In the genomic region with DNA sequence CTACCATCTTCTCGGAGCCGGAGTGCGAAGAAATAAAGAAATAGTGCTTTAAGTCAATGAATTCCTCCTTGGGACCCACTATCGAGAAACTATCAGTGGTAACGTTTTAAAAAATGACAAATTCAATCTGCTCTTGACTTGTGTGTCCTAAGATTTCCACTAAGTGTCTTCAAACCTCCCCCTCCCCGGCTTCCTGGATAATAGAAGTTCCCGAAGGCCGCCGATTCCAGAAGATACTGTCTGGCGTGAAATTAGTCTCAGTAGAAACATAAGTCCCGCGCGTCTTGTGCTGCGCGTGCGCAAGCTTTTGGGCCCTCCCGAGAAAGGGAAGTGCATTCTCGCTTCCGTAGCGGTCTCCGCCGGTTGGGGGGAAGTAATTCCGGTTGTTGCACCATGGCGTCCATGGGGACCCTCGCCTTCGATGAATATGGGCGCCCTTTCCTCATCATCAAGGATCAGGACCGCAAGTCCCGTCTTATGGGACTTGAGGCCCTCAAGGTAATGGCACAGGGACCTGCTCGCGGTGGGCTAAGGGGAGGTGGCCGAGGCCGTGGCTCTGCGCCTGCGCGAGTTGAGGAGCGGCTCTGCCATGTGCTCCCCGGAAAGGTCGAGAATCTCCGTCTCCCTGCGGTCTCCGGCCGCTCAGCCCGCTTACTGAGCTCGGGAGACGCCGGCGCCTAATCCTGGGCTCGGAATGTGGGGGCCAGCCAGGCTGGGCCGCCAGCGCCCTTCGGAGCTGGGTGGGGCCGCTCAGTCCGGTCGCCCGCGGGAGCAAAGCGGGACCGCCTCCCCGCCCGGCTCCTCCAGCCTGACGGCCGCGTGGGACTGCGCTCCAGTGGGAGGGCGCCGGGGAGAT, we compare ENCODE assay signal across 1 cellular context.
TF ChIP-seq lines count a peak whose summit lies in the region.

Gene CCT5 (plus strand): TSS at position 333 of the 856 bp plus-strand sequence. CDS start 61 bp downstream, at position 394.

TF ChIP-seq in K562, 482 proteins besides CTCF, POLR2A, EP300 and RAD21 (continued from another document and continues in another):
- TF ChIP-seq, protein P1, sequence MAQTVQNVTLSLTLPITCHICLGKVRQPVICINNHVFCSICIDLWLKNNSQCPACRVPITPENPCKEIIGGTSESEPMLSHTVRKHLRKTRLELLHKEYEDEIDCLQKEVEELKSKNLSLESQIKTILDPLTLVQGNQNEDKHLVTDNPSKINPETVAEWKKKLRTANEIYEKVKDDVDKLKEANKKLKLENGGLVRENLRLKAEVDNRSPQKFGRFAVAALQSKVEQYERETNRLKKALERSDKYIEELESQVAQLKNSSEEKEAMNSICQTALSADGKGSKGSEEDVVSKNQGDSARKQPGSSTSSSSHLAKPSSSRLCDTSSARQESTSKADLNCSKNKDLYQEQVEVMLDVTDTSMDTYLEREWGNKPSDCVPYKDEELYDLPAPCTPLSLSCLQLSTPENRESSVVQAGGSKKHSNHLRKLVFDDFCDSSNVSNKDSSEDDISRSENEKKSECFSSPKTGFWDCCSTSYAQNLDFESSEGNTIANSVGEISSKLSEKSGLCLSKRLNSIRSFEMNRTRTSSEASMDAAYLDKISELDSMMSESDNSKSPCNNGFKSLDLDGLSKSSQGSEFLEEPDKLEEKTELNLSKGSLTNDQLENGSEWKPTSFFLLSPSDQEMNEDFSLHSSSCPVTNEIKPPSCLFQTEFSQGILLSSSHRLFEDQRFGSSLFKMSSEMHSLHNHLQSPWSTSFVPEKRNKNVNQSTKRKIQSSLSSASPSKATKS (CRISPR knock-in tag; IDR thresholded peaks at IDR 0.05): no peak
- TF ChIP-seq GTF2F1 (IDR thresholded peaks at IDR 0.05; ENCODE audit: low read depth, low read length) (0 out of 2 replicates have a peak, but pooled peaks have one; percentile 72), DPF2 (IDR thresholded peaks at IDR 0.05) (no peak), ZNF408 (CRISPR knock-in tag; IDR thresholded peaks at IDR 0.05; ENCODE audit: low read depth) (no peak), POLR3G (IDR thresholded peaks at IDR 0.05; ENCODE audit: extremely low read depth, insufficient read length, insufficient replicate concordance) (no peak), ZNF57 (CRISPR knock-in tag; IDR thresholded peaks at IDR 0.05) (no peak), NFRKB (IDR thresholded peaks at IDR 0.05; ENCODE audit: low read depth) (peak; percentile 88), RBM22 (IDR thresholded peaks at IDR 0.05; ENCODE audit: low read depth, low read length, poor library complexity, severe bottlenecking) (peak; percentile 93), ZBED1 (IDR thresholded peaks at IDR 0.05) (no peak), MLX (CRISPR knock-in tag; conservative IDR thresholded peaks at IDR 0.05) (no peak; a peak in 1 of 4 replicates), ZFP30 (CRISPR knock-in tag; IDR thresholded peaks at IDR 0.05; ENCODE audit: borderline replicate concordance) (no peak), SNRNP70 (optimal IDR thresholded peaks at IDR 0.05; ENCODE audit: low read depth, low read length) (no peak), MTA1 (IDR thresholded peaks at IDR 0.05; ENCODE audit: borderline replicate concordance) (no peak), ETV5 (CRISPR knock-in tag; IDR thresholded peaks at IDR 0.05; ENCODE audit: low read depth) (no peak; the same call in 1 of the 2 replicates), ZNF551 (CRISPR knock-in tag; IDR thresholded peaks at IDR 0.05) (no peak), GABPB2 (CRISPR knock-in tag; conservative IDR thresholded peaks at IDR 0.05) (0 out of 2 replicates have a peak, but pooled peaks have one; percentile 48), ZBTB9 (CRISPR knock-in tag; IDR thresholded peaks at IDR 0.05) (peak; percentile 82), SP2 (IDR thresholded peaks at IDR 0.05; ENCODE audit: extremely low read depth, low read depth, low read length, poor library complexity, severe bottlenecking) (no peak), CHD1 (IDR thresholded peaks at IDR 0.05; ENCODE audit: low read length) (no peak), SMARCE1 (IDR thresholded peaks at IDR 0.05) (no peak), RUNX1 (IDR thresholded peaks at IDR 0.05; ENCODE audit: low read depth) (0 out of 2 replicates have a peak, but pooled peaks have one; percentile 51), EWSR1 (IDR thresholded peaks at IDR 0.05; ENCODE audit: borderline replicate concordance, low read depth, partially characterized antibody) (no peak), SMAD3 (CRISPR knock-in tag; conservative IDR thresholded peaks at IDR 0.05) (no peak), XRCC3 (IDR thresholded peaks at IDR 0.05) (no peak), SAFB2 (IDR thresholded peaks at IDR 0.05; ENCODE audit: borderline replicate concordance, low read depth, low read length, severe bottlenecking) (no peak), RBM34 (IDR thresholded peaks at IDR 0.05; ENCODE audit: borderline replicate concordance, insufficient read depth, low read length) (no peak), FOXO4 (CRISPR knock-in tag; IDR thresholded peaks at IDR 0.05) (peak; percentile 71; the same call in 1 of the 2 replicates), NCOA2 (IDR thresholded peaks at IDR 0.05; ENCODE audit: partially characterized antibody in 2 of 2) (peak in 1 of 2 experiments; percentile 87), ETV1 (tag; conservative IDR thresholded peaks at IDR 0.05; ENCODE audit: low read depth) (peak; percentile 83), RFX7 (CRISPR knock-in tag; IDR thresholded peaks at IDR 0.05) (no peak), SPI1 (IDR thresholded peaks at IDR 0.05; ENCODE audit: borderline replicate concordance, low read depth, low read length) (peak; percentile 99), SIN3B (IDR thresholded peaks at IDR 0.05; ENCODE audit: low read depth) (peak; percentile 48; the same call in 1 of the 2 replicates), TAF15 (IDR thresholded peaks at IDR 0.05; ENCODE audit: low read depth, low read length) (no peak), POLR2AphosphoS2 (IDR thresholded peaks at IDR 0.05; ENCODE audit: low read length) (peak; percentile 88; the same call in 1 of the 2 replicates), PURB (CRISPR knock-in tag; IDR thresholded peaks at IDR 0.05; ENCODE audit: low read depth) (no peak), ZFP36 (IDR thresholded peaks at IDR 0.05; ENCODE audit: low read depth, low read length, partially characterized antibody) (no peak), MEIS2 (IDR thresholded peaks at IDR 0.05; ENCODE audit: partially characterized antibody) (peak; percentile 89)
- TF ChIP-seq, protein P2, sequence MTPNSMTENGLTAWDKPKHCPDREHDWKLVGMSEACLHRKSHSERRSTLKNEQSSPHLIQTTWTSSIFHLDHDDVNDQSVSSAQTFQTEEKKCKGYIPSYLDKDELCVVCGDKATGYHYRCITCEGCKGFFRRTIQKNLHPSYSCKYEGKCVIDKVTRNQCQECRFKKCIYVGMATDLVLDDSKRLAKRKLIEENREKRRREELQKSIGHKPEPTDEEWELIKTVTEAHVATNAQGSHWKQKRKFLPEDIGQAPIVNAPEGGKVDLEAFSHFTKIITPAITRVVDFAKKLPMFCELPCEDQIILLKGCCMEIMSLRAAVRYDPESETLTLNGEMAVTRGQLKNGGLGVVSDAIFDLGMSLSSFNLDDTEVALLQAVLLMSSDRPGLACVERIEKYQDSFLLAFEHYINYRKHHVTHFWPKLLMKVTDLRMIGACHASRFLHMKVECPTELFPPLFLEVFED (CRISPR knock-in tag; conservative IDR thresholded peaks at IDR 0.05): no peak
- TF ChIP-seq, protein P3, sequence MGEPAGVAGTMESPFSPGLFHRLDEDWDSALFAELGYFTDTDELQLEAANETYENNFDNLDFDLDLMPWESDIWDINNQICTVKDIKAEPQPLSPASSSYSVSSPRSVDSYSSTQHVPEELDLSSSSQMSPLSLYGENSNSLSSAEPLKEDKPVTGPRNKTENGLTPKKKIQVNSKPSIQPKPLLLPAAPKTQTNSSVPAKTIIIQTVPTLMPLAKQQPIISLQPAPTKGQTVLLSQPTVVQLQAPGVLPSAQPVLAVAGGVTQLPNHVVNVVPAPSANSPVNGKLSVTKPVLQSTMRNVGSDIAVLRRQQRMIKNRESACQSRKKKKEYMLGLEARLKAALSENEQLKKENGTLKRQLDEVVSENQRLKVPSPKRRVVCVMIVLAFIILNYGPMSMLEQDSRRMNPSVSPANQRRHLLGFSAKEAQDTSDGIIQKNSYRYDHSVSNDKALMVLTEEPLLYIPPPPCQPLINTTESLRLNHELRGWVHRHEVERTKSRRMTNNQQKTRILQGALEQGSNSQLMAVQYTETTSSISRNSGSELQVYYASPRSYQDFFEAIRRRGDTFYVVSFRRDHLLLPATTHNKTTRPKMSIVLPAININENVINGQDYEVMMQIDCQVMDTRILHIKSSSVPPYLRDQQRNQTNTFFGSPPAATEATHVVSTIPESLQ (CRISPR knock-in tag; IDR thresholded peaks at IDR 0.05): no peak; the same call in 1 of the 2 replicates
- TF ChIP-seq, protein P4, sequence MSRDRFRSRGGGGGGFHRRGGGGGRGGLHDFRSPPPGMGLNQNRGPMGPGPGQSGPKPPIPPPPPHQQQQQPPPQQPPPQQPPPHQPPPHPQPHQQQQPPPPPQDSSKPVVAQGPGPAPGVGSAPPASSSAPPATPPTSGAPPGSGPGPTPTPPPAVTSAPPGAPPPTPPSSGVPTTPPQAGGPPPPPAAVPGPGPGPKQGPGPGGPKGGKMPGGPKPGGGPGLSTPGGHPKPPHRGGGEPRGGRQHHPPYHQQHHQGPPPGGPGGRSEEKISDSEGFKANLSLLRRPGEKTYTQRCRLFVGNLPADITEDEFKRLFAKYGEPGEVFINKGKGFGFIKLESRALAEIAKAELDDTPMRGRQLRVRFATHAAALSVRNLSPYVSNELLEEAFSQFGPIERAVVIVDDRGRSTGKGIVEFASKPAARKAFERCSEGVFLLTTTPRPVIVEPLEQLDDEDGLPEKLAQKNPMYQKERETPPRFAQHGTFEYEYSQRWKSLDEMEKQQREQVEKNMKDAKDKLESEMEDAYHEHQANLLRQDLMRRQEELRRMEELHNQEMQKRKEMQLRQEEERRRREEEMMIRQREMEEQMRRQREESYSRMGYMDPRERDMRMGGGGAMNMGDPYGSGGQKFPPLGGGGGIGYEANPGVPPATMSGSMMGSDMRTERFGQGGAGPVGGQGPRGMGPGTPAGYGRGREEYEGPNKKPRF (IDR thresholded peaks at IDR 0.05; ENCODE audit: low read depth, low read length): no peak
- TF ChIP-seq, protein P5, sequence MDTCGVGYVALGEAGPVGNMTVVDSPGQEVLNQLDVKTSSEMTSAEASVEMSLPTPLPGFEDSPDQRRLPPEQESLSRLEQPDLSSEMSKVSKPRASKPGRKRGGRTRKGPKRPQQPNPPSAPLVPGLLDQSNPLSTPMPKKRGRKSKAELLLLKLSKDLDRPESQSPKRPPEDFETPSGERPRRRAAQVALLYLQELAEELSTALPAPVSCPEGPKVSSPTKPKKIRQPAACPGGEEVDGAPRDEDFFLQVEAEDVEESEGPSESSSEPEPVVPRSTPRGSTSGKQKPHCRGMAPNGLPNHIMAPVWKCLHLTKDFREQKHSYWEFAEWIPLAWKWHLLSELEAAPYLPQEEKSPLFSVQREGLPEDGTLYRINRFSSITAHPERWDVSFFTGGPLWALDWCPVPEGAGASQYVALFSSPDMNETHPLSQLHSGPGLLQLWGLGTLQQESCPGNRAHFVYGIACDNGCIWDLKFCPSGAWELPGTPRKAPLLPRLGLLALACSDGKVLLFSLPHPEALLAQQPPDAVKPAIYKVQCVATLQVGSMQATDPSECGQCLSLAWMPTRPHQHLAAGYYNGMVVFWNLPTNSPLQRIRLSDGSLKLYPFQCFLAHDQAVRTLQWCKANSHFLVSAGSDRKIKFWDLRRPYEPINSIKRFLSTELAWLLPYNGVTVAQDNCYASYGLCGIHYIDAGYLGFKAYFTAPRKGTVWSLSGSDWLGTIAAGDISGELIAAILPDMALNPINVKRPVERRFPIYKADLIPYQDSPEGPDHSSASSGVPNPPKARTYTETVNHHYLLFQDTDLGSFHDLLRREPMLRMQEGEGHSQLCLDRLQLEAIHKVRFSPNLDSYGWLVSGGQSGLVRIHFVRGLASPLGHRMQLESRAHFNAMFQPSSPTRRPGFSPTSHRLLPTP (IDR thresholded peaks at IDR 0.05; ENCODE audit: borderline replicate concordance, extremely low read depth, insufficient read length): no peak
- TF ChIP-seq, protein P6, sequence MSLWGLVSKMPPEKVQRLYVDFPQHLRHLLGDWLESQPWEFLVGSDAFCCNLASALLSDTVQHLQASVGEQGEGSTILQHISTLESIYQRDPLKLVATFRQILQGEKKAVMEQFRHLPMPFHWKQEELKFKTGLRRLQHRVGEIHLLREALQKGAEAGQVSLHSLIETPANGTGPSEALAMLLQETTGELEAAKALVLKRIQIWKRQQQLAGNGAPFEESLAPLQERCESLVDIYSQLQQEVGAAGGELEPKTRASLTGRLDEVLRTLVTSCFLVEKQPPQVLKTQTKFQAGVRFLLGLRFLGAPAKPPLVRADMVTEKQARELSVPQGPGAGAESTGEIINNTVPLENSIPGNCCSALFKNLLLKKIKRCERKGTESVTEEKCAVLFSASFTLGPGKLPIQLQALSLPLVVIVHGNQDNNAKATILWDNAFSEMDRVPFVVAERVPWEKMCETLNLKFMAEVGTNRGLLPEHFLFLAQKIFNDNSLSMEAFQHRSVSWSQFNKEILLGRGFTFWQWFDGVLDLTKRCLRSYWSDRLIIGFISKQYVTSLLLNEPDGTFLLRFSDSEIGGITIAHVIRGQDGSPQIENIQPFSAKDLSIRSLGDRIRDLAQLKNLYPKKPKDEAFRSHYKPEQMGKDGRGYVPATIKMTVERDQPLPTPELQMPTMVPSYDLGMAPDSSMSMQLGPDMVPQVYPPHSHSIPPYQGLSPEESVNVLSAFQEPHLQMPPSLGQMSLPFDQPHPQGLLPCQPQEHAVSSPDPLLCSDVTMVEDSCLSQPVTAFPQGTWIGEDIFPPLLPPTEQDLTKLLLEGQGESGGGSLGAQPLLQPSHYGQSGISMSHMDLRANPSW (CRISPR knock-in tag; IDR thresholded peaks at IDR 0.05): peak; percentile 95; the same call in 1 of the 2 replicates
